ENCODE assay signal across 1 cellular context in the genomic region with DNA sequence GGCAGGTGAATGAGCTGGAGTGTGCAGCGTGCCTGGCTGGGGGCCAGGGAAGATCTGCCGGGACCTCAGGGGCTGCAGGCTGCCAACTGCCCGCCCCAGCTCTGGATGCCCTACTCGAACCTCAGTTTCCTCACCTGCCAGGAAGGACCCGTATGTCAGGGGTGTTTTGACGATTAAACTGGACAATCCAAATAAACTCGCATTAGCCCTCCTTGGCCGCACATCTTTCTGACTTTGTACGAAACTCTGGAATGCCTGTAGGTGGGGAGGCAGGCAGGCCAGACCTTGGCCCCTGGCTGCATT.
TF ChIP-seq lines count a peak whose summit lies in the region.

No MANE protein-coding gene starts in this region.

TF ChIP-seq in HepG2, 621 proteins besides CTCF, POLR2A, EP300 and RAD21:
- TF ChIP-seq ATF7 (IDR thresholded peaks at IDR 0.05) = no peak
- no peak for TF ChIP-seq ATF7 (CRISPR knock-in tag; IDR thresholded peaks at IDR 0.05)
- 0 out of 2 replicates have a peak, but pooled peaks have one; percentile 13 for TF ChIP-seq HMGXB3 (CRISPR knock-in tag; IDR thresholded peaks at IDR 0.05; ENCODE audit: borderline replicate concordance)
- TF ChIP-seq ZNF550 (CRISPR knock-in tag; IDR thresholded peaks at IDR 0.05; ENCODE audit: borderline replicate concordance) = no peak
- peak; percentile 58; the same call in 1 of the 2 replicates for TF ChIP-seq PRDM4 (CRISPR knock-in tag; IDR thresholded peaks at IDR 0.05; ENCODE audit: borderline replicate concordance)
- TF ChIP-seq MTF1 (CRISPR knock-in tag; IDR thresholded peaks at IDR 0.05) = 0 out of 2 replicates have a peak, but pooled peaks have one; percentile 5
- 0 out of 2 replicates have a peak, but pooled peaks have one; percentile 7 for TF ChIP-seq ZNF704 (CRISPR knock-in tag; IDR thresholded peaks at IDR 0.05; ENCODE audit: borderline replicate concordance)
- TF ChIP-seq ZNF264 (CRISPR knock-in tag; IDR thresholded peaks at IDR 0.05) = 0 out of 2 replicates have a peak, but pooled peaks have one; percentile 19
- peak; percentile 88; the same call in 1 of the 2 replicates for TF ChIP-seq MEIS2 (CRISPR knock-in tag; IDR thresholded peaks at IDR 0.05)
- TF ChIP-seq ZNF101 (CRISPR knock-in tag; IDR thresholded peaks at IDR 0.05; ENCODE audit: borderline replicate concordance, low read depth) = 0 out of 2 replicates have a peak, but pooled peaks have one; percentile 25
- 0 out of 2 replicates have a peak, but pooled peaks have one; percentile 8 for TF ChIP-seq TFE3 (CRISPR knock-in tag; IDR thresholded peaks at IDR 0.05)
- TF ChIP-seq RFXAP (CRISPR knock-in tag; IDR thresholded peaks at IDR 0.05; ENCODE audit: borderline replicate concordance) = 0 out of 2 replicates have a peak, but pooled peaks have one; percentile 32
- TF ChIP-seq, protein P1, sequence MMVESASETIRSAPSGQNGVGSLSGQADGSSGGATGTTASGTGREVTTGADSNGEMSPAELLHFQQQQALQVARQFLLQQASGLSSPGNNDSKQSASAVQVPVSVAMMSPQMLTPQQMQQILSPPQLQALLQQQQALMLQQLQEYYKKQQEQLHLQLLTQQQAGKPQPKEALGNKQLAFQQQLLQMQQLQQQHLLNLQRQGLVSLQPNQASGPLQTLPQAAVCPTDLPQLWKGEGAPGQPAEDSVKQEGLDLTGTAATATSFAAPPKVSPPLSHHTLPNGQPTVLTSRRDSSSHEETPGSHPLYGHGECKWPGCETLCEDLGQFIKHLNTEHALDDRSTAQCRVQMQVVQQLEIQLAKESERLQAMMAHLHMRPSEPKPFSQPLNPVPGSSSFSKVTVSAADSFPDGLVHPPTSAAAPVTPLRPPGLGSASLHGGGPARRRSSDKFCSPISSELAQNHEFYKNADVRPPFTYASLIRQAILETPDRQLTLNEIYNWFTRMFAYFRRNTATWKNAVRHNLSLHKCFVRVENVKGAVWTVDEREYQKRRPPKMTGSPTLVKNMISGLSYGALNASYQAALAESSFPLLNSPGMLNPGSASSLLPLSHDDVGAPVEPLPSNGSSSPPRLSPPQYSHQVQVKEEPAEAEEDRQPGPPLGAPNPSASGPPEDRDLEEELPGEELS (CRISPR knock-in tag; IDR thresholded peaks at IDR 0.05) = 0 out of 2 replicates have a peak, but pooled peaks have one; percentile 13
- TF ChIP-seq TARDBP (CRISPR knock-in tag; IDR thresholded peaks at IDR 0.05) = no peak
- TF ChIP-seq ASH2L (IDR thresholded peaks at IDR 0.05; ENCODE audit: insufficient read length, low read depth, low read length) = peak; percentile 6
- TF ChIP-seq HNF4A (CRISPR knock-in tag; IDR thresholded peaks at IDR 0.05) = peak; percentile 4; the same call in 1 of the 2 replicates
- no peak for TF ChIP-seq MLXIP (CRISPR knock-in tag; IDR thresholded peaks at IDR 0.05; ENCODE audit: borderline replicate concordance)
- peak; percentile 71 for TF ChIP-seq PBX2 (CRISPR knock-in tag; IDR thresholded peaks at IDR 0.05)
- TF ChIP-seq, protein P2, sequence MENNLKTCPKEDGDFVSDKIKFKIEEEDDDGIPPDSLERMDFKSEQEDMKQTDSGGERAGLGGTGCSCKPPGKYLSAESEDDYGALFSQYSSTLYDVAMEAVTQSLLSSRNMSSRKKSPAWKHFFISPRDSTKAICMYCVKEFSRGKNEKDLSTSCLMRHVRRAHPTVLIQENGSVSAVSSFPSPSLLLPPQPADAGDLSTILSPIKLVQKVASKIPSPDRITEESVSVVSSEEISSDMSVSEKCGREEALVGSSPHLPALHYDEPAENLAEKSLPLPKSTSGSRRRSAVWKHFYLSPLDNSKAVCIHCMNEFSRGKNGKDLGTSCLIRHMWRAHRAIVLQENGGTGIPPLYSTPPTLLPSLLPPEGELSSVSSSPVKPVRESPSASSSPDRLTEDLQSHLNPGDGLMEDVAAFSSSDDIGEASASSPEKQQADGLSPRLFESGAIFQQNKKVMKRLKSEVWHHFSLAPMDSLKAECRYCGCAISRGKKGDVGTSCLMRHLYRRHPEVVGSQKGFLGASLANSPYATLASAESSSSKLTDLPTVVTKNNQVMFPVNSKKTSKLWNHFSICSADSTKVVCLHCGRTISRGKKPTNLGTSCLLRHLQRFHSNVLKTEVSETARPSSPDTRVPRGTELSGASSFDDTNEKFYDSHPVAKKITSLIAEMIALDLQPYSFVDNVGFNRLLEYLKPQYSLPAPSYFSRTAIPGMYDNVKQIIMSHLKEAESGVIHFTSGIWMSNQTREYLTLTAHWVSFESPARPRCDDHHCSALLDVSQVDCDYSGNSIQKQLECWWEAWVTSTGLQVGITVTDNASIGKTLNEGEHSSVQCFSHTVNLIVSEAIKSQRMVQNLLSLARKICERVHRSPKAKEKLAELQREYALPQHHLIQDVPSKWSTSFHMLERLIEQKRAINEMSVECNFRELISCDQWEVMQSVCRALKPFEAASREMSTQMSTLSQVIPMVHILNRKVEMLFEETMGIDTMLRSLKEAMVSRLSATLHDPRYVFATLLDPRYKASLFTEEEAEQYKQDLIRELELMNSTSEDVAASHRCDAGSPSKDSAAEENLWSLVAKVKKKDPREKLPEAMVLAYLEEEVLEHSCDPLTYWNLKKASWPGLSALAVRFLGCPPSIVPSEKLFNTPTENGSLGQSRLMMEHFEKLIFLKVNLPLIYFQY (CRISPR knock-in tag; IDR thresholded peaks at IDR 0.05; ENCODE audit: borderline replicate concordance) = no peak
